ENCODE assay signal across 15 cellular contexts in genomic region chr6:15553736-15554294, GRCh38.
"Had no signal": no experiment of that assay in that cellular context is flagged by ENCODE, and none has a peak within 500 bp of the region (broad histone marks: within the 10 kb centered on the region; RNA-seq: fewer than 3 reads in every experiment).

No MANE protein-coding gene starts in this region.

- H3K36me3 ChIP-seq: brain microvascular endothelial cell, esophagus muscularis mucosa, transverse colon had no signal

- H3K27me3 ChIP-seq: brain microvascular endothelial cell, esophagus muscularis mucosa, transverse colon had no signal

- H3K27ac Mint-ChIP-seq: activated CD4-positive, alpha-beta T cell treated with anti-CD3 and anti-CD28 coated beads, Interleukin-2, amount 10 ng/mL, durations not matched to agents 7 days and 5 days; activated naive CD8-positive, alpha-beta T cell; T-helper 1 cell treated with Interleukin-12 subunit alpha and Interleukin-12 subunit beta and Interleukin-4 antibody, amounts not matched to agents 30 μg/mL and 1 μg/mL, for 36 hours had no signal

- H3K27ac ChIP-seq: brain microvascular endothelial cell, esophagus muscularis mucosa, parathyroid adenoma, transverse colon had no signal

- H3K9me3 ChIP-seq: esophagus muscularis mucosa, transverse colon had no signal

- DNase-seq: activated CD4-positive, alpha-beta T cell treated with anti-CD3 and anti-CD28 coated beads, Interleukin-2, amount 10 ng/mL, durations not matched to agents 7 days and 5 days; activated CD4-positive, CD25-positive, alpha-beta regulatory T cell; activated effector memory CD4-positive, alpha-beta T cell treated with Interleukin-2 at 50 U/mL for 16 hours; activated T-cell treated with anti-CD3 and anti-CD28 coated beads, Interleukin-2, amount 50 U/mL, for 1 hour; brain microvascular endothelial cell; left cardiac atrium; stimulated activated CD4-positive, alpha-beta T cell treated with anti-CD3 and anti-CD28 coated beads, Interleukin-15, amount 100 ng/mL, for 24 hours; stimulated activated CD4-positive, alpha-beta T cell treated with anti-CD3 and anti-CD28 coated beads, Interleukin-4, amount 100 ng/mL, for 4 hours; transverse colon had no signal

- H3K4me3 ChIP-seq: esophagus muscularis mucosa, lung, transverse colon had no signal

- ATAC-seq: left cardiac atrium, SK-N-SH treated with all-trans-retinoic acid at 6 μM for 48 hours had no signal

- H3K9me3 Mint-ChIP-seq: activated CD4-positive, alpha-beta T cell treated with anti-CD3 and anti-CD28 coated beads, Interleukin-2, amount 10 ng/mL, durations not matched to agents 7 days and 5 days; T-helper 1 cell treated with Interleukin-12 subunit alpha and Interleukin-12 subunit beta and Interleukin-4 antibody, amounts not matched to agents 30 μg/mL and 1 μg/mL, for 36 hours had no signal

- H3K4me3 Mint-ChIP-seq: activated CD4-positive, alpha-beta T cell treated with anti-CD3 and anti-CD28 coated beads, Interleukin-2, amount 10 ng/mL, durations not matched to agents 7 days and 5 days; activated naive CD8-positive, alpha-beta T cell; T-helper 1 cell treated with Interleukin-12 subunit alpha and Interleukin-12 subunit beta and Interleukin-4 antibody, amounts not matched to agents 30 μg/mL and 1 μg/mL, for 36 hours had no signal

- H3K27me3 Mint-ChIP-seq: activated CD4-positive, alpha-beta T cell treated with anti-CD3 and anti-CD28 coated beads, Interleukin-2, amount 10 ng/mL, durations not matched to agents 7 days and 5 days; activated naive CD8-positive, alpha-beta T cell had no signal
